ENCODE assay signal across 8 cellular contexts in the genomic region with DNA sequence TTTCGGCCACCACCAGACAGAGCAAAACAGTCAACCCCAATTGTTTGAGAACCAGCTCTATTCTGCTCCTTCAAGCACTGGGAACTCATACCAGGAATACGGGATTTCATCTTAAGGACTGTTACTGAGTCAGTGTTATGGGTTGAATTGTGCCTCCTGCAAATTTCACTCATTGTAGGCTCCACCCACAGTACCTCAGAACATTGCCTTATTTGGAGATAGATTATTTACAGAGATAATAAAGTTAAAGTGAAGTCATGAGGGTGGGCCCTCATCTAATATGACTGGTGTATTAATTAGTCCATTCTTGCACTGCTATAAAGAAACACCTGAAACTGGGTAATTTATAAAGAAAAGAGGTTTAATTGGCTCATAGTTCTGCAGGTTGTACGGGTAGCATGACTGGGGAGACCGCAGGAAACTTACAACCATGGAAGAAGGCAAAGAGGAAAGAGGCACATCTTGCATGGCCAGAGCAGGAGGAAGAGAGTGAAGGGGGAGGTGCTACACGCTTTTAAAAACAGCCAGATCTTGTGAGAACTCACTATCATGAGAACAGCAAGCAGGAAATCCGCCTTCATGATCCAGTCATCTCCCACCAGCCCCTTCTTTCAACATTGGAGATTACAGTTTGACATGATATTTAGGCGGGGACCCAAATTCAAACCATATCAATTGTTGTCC. TPM values are rescaled to one million over a fixed set of nuclear protein-coding genes. Genes with fewer than 3 reads are reported as not detected.
"Had no signal": no experiment of that assay in that cellular context is flagged by ENCODE, and none has a peak within 500 bp of the region (broad histone marks: within the 10 kb centered on the region; RNA-seq: fewer than 3 reads in every experiment).

No MANE protein-coding gene starts in this region.

- H2AFZ ChIP-seq: GM23338 had no signal

- ATAC-seq: GM23338 had no signal

- FAIRE-seq: H1, H54, HTR-8/SVneo had no signal

- H3K4me2 ChIP-seq: GM23338 had no signal

- DNase-seq: H9, HCEC 1CT, HFFc6, KG1 had no signal

- H3K4me3 ChIP-seq: GM23338 had no signal

RNA-seq across cellular contexts. Expression of gene ZNF248, which starts 14.3 kb away (rescaled TPM):
- polyA plus RNA-seq: H1 had no signal
